Comparison of ENCODE assay signal across 1 cellular context in the genomic region with DNA sequence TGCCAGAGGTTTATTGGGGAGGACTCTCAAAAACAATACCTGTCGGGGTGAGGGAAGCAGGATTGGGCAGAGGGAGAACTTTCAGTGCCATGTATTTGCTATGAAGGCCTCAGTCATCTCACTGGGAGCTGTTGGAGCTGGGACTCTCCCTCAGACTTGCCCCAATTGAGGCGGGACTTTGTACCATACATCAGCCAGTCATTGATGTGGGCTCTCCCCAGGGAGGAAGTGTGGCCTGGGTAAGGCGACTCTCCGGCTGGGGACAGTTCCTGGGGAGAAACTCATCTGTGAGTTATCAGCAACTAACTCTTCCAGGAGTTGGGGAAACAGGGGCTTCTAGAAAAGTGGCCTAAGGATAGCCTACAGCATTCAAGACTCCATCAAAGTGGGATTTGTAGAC.
TF ChIP-seq lines count a peak whose summit lies in the region.

No MANE protein-coding gene starts in this region.

TF ChIP-seq in GM23338, 12 proteins besides CTCF, POLR2A, EP300 and RAD21 (continued from another document):
- TF ChIP-seq, protein P1, sequence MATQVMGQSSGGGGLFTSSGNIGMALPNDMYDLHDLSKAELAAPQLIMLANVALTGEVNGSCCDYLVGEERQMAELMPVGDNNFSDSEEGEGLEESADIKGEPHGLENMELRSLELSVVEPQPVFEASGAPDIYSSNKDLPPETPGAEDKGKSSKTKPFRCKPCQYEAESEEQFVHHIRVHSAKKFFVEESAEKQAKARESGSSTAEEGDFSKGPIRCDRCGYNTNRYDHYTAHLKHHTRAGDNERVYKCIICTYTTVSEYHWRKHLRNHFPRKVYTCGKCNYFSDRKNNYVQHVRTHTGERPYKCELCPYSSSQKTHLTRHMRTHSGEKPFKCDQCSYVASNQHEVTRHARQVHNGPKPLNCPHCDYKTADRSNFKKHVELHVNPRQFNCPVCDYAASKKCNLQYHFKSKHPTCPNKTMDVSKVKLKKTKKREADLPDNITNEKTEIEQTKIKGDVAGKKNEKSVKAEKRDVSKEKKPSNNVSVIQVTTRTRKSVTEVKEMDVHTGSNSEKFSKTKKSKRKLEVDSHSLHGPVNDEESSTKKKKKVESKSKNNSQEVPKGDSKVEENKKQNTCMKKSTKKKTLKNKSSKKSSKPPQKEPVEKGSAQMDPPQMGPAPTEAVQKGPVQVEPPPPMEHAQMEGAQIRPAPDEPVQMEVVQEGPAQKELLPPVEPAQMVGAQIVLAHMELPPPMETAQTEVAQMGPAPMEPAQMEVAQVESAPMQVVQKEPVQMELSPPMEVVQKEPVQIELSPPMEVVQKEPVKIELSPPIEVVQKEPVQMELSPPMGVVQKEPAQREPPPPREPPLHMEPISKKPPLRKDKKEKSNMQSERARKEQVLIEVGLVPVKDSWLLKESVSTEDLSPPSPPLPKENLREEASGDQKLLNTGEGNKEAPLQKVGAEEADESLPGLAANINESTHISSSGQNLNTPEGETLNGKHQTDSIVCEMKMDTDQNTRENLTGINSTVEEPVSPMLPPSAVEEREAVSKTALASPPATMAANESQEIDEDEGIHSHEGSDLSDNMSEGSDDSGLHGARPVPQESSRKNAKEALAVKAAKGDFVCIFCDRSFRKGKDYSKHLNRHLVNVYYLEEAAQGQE (IDR thresholded peaks at IDR 0.05; ENCODE audit: unreplicated experiment), result no peak
- TF ChIP-seq EZH2phosphoT487 (IDR thresholded peaks at IDR 0.05; ENCODE audit: unreplicated experiment) (no peak), ZNF114 (CRISPR knock-in tag; IDR thresholded peaks at IDR 0.05) (no peak)
